21 cellular contexts compared by ENCODE assay signal in genomic region chr18:25229858-25230257, GRCh38.
DNase-seq lines count a peak whose midpoint lies in the region; ATAC-seq and TF ChIP-seq lines count a peak whose summit lies in the region.
"Had no signal": no experiment of that assay in that cellular context is flagged by ENCODE, and none has a peak within 500 bp of the region (broad histone marks: within the 10 kb centered on the region; RNA-seq: fewer than 3 reads in every experiment).

No MANE protein-coding gene starts in this region.

- H3K27ac Mint-ChIP-seq in endothelial cell (ENCODE audit: unreplicated experiment) (peak overlapping the region; percentile 96), osteocyte (ENCODE audit: unreplicated experiment) (peak overlapping the region; percentile 96)
- H3K27ac Mint-ChIP-seq in activated T-helper 17 cell treated with anti-CD3 and anti-CD28 coated beads, Interleukin-2, amount 50 U/mL, for 72 hours: no peak overlapping the region
- H3K27ac Mint-ChIP-seq: activated CD4-positive, alpha-beta T cell treated with anti-CD3 and anti-CD28 coated beads, Interleukin-2, amount 10 ng/mL, durations not matched to agents 7 days and 5 days; stimulated activated naive CD8-positive, alpha-beta T cell treated with anti-CD3 and anti-CD28 coated beads, Interleukin-15, Interleukin-2, amounts not matched to agents 100 ng/mL and 50 ng/mL, for 24 hours had no signal

- H3K9me3 ChIP-seq in uterus: no peaks in the 10 kb centered on the region
- H3K9me3 ChIP-seq: MG63 had no signal

- H3K36me3 Mint-ChIP-seq in endothelial cell (ENCODE audit: low read depth, unreplicated experiment): peaks cover 39% of the 10 kb centered on the region
- peaks cover 19% of the 10 kb centered on the region for H3K36me3 Mint-ChIP-seq in osteocyte (ENCODE audit: unreplicated experiment)
- no peaks in the 10 kb centered on the region for H3K36me3 Mint-ChIP-seq in activated T-helper 17 cell treated with anti-CD3 and anti-CD28 coated beads, Interleukin-2, amount 50 U/mL, for 72 hours (ENCODE audit: low read depth)
- H3K36me3 Mint-ChIP-seq: CD14-positive monocyte had no signal

- peaks cover 0 to 7% of the 10 kb centered on the region in 2 donors for H3K4me1 ChIP-seq in uterus

- ATAC-seq in Right ventricle myocardium superior (ENCODE audit: poor library complexity) (peak; percentile 55), left cardiac atrium (no peak)
- ATAC-seq in activated T-helper 17 cell treated with anti-CD3 and anti-CD28 coated beads, Interleukin-2, amount 50 U/mL, for 72 hours (replicated peaks): no peak
- ATAC-seq: HepG2 had no signal

- no peaks in the 10 kb centered on the region for H3K9me3 Mint-ChIP-seq in endothelial cell (ENCODE audit: unreplicated experiment)
- H3K9me3 Mint-ChIP-seq in osteocyte (ENCODE audit: unreplicated experiment): no peaks in the 10 kb centered on the region
- no peaks in the 10 kb centered on the region for H3K9me3 Mint-ChIP-seq in activated T-helper 17 cell treated with anti-CD3 and anti-CD28 coated beads, Interleukin-2, amount 50 U/mL, for 72 hours
- H3K9me3 Mint-ChIP-seq: activated CD4-positive, alpha-beta T cell treated with anti-CD3 and anti-CD28 coated beads, Interleukin-2, amount 10 ng/mL, durations not matched to agents 7 days and 5 days; stimulated activated naive CD8-positive, alpha-beta T cell treated with anti-CD3 and anti-CD28 coated beads, Interleukin-15, Interleukin-2, amounts not matched to agents 100 ng/mL and 50 ng/mL, for 24 hours had no signal

- H3K4me3 Mint-ChIP-seq in endothelial cell (ENCODE audit: unreplicated experiment) (no peak overlapping the region), osteocyte (ENCODE audit: unreplicated experiment) (no peak overlapping the region)
- no peak overlapping the region for H3K4me3 Mint-ChIP-seq in activated T-helper 17 cell treated with anti-CD3 and anti-CD28 coated beads, Interleukin-2, amount 50 U/mL, for 72 hours
- H3K4me3 Mint-ChIP-seq: activated CD4-positive, alpha-beta T cell treated with anti-CD3 and anti-CD28 coated beads, Interleukin-2, amount 10 ng/mL, durations not matched to agents 7 days and 5 days; CD14-positive monocyte; stimulated activated naive CD8-positive, alpha-beta T cell treated with anti-CD3 and anti-CD28 coated beads, Interleukin-15, Interleukin-2, amounts not matched to agents 100 ng/mL and 50 ng/mL, for 24 hours had no signal

- H3K4me1 Mint-ChIP-seq in endothelial cell (ENCODE audit: unreplicated experiment) (peaks cover 76% of the 10 kb centered on the region), osteocyte (ENCODE audit: unreplicated experiment) (peaks cover 56% of the 10 kb centered on the region)
- H3K4me1 Mint-ChIP-seq in activated T-helper 17 cell treated with anti-CD3 and anti-CD28 coated beads, Interleukin-2, amount 50 U/mL, for 72 hours: no peaks in the 10 kb centered on the region
- H3K4me1 Mint-ChIP-seq: activated CD4-positive, alpha-beta T cell treated with anti-CD3 and anti-CD28 coated beads, Interleukin-2, amount 10 ng/mL, durations not matched to agents 7 days and 5 days had no signal

- no peak for TF ChIP-seq POLR2A in uterus (IDR thresholded peaks at IDR 0.05)

- H3K27me3 Mint-ChIP-seq in endothelial cell (ENCODE audit: unreplicated experiment) (peaks cover 8% of the 10 kb centered on the region), osteocyte (ENCODE audit: unreplicated experiment) (no peaks in the 10 kb centered on the region)
- peaks cover 3% of the 10 kb centered on the region for H3K27me3 Mint-ChIP-seq in activated T-helper 17 cell treated with anti-CD3 and anti-CD28 coated beads, Interleukin-2, amount 50 U/mL, for 72 hours
- H3K27me3 Mint-ChIP-seq: stimulated activated naive CD8-positive, alpha-beta T cell treated with anti-CD3 and anti-CD28 coated beads, Interleukin-15, Interleukin-2, amounts not matched to agents 100 ng/mL and 50 ng/mL, for 24 hours had no signal

- intact Hi-C loops in Right ventricle myocardium superior (cut with DNase I) (no loop called here), left cardiac atrium (cut with DNase I) (loop anchor here in 1 of 2 donors (5.0 to 10.0 kb wide), 4 partner anchors 95 to 355 kb away; no protein-coding TSS in a partner anchor), uterus (cut with DNase I; ENCODE audit: low total_unique reads) (loop anchor here (10.0 kb wide), 2 partner anchors 55 to 115 kb away; no protein-coding TSS in a partner anchor)

- H3K27ac ChIP-seq in uterus: peak overlapping the region; percentile 71 to 85

- TF ChIP-seq CTCF in endothelial cell (IDR thresholded peaks at IDR 0.05; ENCODE audit: unreplicated experiment) (no peak), osteocyte (IDR thresholded peaks at IDR 0.05) (no peak), uterus (IDR thresholded peaks at IDR 0.05) (no peak)

- H3K36me3 ChIP-seq in uterus: no peaks in the 10 kb centered on the region
- H3K36me3 ChIP-seq: MG63 had no signal

- H3K4me3 ChIP-seq in uterus: no peak overlapping the region
- H3K4me3 ChIP-seq: lung, MG63 had no signal

- DNase-seq in Right ventricle myocardium superior (no peak), left cardiac atrium (no peak), endothelial cell (ENCODE audit: low spot score) (no peak), osteocyte (ENCODE audit: extremely low spot score, unreplicated experiment) (no peak), uterus (no peak), NCI-H82 treated with DMSO at 0.1 percent for 48 hours (lab: John Stamatoyannopoulos, UW; ENCODE audit: unreplicated experiment) (no peak), GDM1 (lab: John Stamatoyannopoulos, UW) (no peak)
- DNase-seq: ACHN; activated CD4-positive, alpha-beta T cell treated with anti-CD3 and anti-CD28 coated beads, Interleukin-2, amount 10 ng/mL, durations not matched to agents 7 days and 5 days; activated gamma-delta T cell; central memory CD4-positive, alpha-beta T cell; H7; NCI-H226; nucleus accumbens; SHP77 had no signal

- H3K27me3 ChIP-seq in uterus: no peaks in the 10 kb centered on the region
- H3K27me3 ChIP-seq: MG63 had no signal
